ENCODE assay signal across 7 cellular contexts in the genomic region with DNA sequence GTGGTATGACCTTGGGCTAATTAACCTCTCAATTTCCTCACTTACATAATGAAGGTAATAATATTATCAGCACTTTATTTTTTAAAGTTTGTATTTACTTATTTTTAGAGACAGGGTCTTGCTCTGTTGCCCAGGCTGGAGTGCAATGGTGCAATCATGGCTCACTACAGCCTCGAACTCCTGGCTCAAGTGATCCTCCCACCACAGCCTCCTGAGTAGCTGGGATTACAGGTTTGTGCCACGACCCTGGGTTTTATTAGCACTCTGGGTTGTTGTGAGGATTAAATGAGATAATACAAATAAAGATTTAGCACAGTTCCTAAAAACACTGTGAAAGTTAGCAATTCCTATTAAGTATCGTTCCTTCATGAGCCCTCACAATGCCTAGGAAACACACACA.
"Had no signal": no experiment of that assay in that cellular context is flagged by ENCODE, and none has a peak within 500 bp of the region (broad histone marks: within the 10 kb centered on the region; RNA-seq: fewer than 3 reads in every experiment).

No MANE protein-coding gene starts in this region.

- ATAC-seq: HepG2 had no signal

- H3K4me2 ChIP-seq: KMS-11 had no signal

- DNase-seq: IMR-90, KBM-7, KG1 had no signal

- FAIRE-seq: HepG2, HTR-8/SVneo had no signal

- H3K27ac ChIP-seq: HL-60, KMS-11 had no signal

- H3K9ac ChIP-seq: KMS-11 had no signal
